8 cellular contexts compared by ENCODE assay signal in genomic region chr19:18940791-18941627, GRCh38. TPM values are rescaled to one million over a fixed set of nuclear protein-coding genes. Genes with fewer than 3 reads are reported as not detected.
A peak's percentile ranks its signal among the peaks of the same experiment; 100 is the strongest.
DNase-seq lines count a peak whose midpoint lies in the region; ATAC-seq lines count a peak whose summit lies in the region.

TSS of gene HOMER3 (minus strand) at chr19:18941217. CDS start at chr19:18938982, 2,235 bp downstream.

- peak; percentile 50 for ATAC-seq in GM18498 (IDR thresholded peaks at IDR 0.05; ENCODE audit: unreplicated experiment)

- H3K9me3 ChIP-seq in mesodermal cell (ENCODE audit: control insufficient read depth, low read length), result no peaks in the 10 kb centered on the region

- H3K36me3 ChIP-seq in mesodermal cell (ENCODE audit: control insufficient read depth, insufficient read depth, low read length), result peaks cover 17% of the 10 kb centered on the region

- H3K27ac ChIP-seq in mesodermal cell (ENCODE audit: low read depth, low read length, severe bottlenecking), result peak within 1 kb of the TSS; percentile 69

- DNase-seq in A172 (ENCODE audit: low spot score), result peak; percentile 24
- DNase-seq in NCI-H748 treated with DMSO at 0.1 percent for 48 hours (lab: John Stamatoyannopoulos, UW), result peak; percentile 1
- peak; percentile 77 for DNase-seq in activated CD8-positive, alpha-beta memory T cell treated with anti-CD3 and anti-CD28 coated beads, Interleukin-2, amount 50 U/mL, for 4 hours
- peak; percentile 64 for DNase-seq in stimulated activated CD8-positive, alpha-beta memory T cell treated with anti-CD3 and anti-CD28 coated beads, Interleukin-15, amount 100 ng/mL, for 1 hour (ENCODE audit: low read depth)
- DNase-seq in foreskin melanocyte, result no peak

- 0 to 4% methylated on average over 22 to 31 of the region's 81 CpGs for whole genome bisulfite sequencing in mesodermal cell (ENCODE audit: insufficient coverage in 2 of 2), 2 experiments

- in situ Hi-C loops in endometrial microvascular endothelial cells (cut with HindIII; ENCODE audit: inconsistent ontology term, low pct_unique_long_range_greater_than_20kb, low sequenced_read_pairs), result no loop called here

- peaks cover 4% of the 10 kb centered on the region for H3K4me1 ChIP-seq in mesodermal cell (ENCODE audit: control insufficient read depth, insufficient read depth, low read length, poor library complexity, severe bottlenecking)

- H3K4me3 ChIP-seq in mesodermal cell (ENCODE audit: extremely low read depth, insufficient read depth, low read length, poor library complexity, severe bottlenecking), result peak within 1 kb of the TSS; percentile 88

RNA-seq across cellular contexts. Expression of gene HOMER3, which starts in this region (rescaled TPM):
- total RNA-seq in A172 (2014; rRNA removed; shearing (Covaris generic)), result 104 and 143 TPM in 2 replicates
- total RNA-seq in endometrial microvascular endothelial cells (ENCODE audit: inconsistent ontology term), result 80.6 TPM
- 62.3 TPM for polyA plus RNA-seq in mesodermal cell (2013, experiment 1 of 2)
- 55.6 TPM for polyA plus RNA-seq in mesodermal cell (2013, experiment 2 of 2)
